ENCODE assay signal across 18 cellular contexts in the genomic region with DNA sequence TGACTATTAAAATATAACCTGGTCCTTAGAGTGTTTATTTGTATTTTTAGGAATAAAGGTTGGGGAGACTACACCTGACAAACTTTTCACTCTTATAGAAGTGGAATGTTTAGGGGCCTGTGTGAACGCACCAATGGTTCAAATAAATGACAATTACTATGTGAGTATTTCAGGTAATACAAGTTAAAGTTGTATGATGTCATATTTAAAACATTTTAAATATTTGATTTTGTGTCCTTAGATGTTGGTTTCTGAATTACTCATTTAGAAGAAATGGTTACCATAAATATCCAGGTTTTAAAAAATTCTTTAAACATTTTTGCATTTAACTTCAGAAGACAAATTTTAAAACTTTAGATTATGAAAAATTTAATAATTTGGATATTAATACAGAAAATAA. TPM values are rescaled to one million over a fixed set of nuclear protein-coding genes. Genes with fewer than 3 reads are reported as not detected.
DNase-seq lines count a peak whose midpoint lies in the region; ATAC-seq, FAIRE-seq and TF ChIP-seq lines count a peak whose summit lies in the region.
"Had no signal": no experiment of that assay in that cellular context is flagged by ENCODE, and none has a peak within 500 bp of the region (broad histone marks: within the 10 kb centered on the region; RNA-seq: fewer than 3 reads in every experiment).

No MANE protein-coding gene starts in this region.

- H3K27ac Mint-ChIP-seq in CD4-positive, CD25-positive, alpha-beta regulatory T cell = no peak overlapping the region
- peak overlapping the region; percentile 59 for H3K27ac Mint-ChIP-seq in mesothelial cell of epicardium

- no peak for ATAC-seq in CD4-positive, CD25-positive, alpha-beta regulatory T cell (ENCODE audit: low read depth in 2 of 2)
- ATAC-seq in HG02759 (IDR thresholded peaks at IDR 0.05; ENCODE audit: unreplicated experiment) (no peak), GM21528 (IDR thresholded peaks at IDR 0.05; ENCODE audit: low FRiP score, unreplicated experiment) (no peak), HG02870 (IDR thresholded peaks at IDR 0.05; ENCODE audit: unreplicated experiment) (no peak)

- no peaks in the 10 kb centered on the region for H3K27me3 ChIP-seq in CD4-positive, CD25-positive, alpha-beta regulatory T cell (ENCODE audit: control insufficient read depth, insufficient read depth, low read length)
- H3K27me3 ChIP-seq: BLaER1 treated with 17β-estradiol and CSF1 and Interleukin-3, amounts not matched to agents 10 nM and 100 nM; SJCRH30 had no signal

- TF ChIP-seq CTCF in HEK293 (tag by site-specific recombination; IDR thresholded peaks at IDR 0.05) = no peak
- no peak for TF ChIP-seq CTCF in mesothelial cell of epicardium (IDR thresholded peaks at IDR 0.05; ENCODE audit: unreplicated experiment)

- CTCF ChIA-PET in HEK293 (lab: Yijun Ruan, JAX) = interaction anchor here (0.8 kb wide), 1 partner anchor 11 kb away, joined by 4 read pairs; no protein-coding TSS in a partner anchor

- H3K4me1 Mint-ChIP-seq in CD4-positive, CD25-positive, alpha-beta regulatory T cell = peaks cover 44 to 73% (median 52%) of the 10 kb centered on the region in 4 donors
- H3K4me1 Mint-ChIP-seq in mesothelial cell of epicardium = no peaks in the 10 kb centered on the region

- H3K9me3 Mint-ChIP-seq in CD4-positive, CD25-positive, alpha-beta regulatory T cell = no peaks in the 10 kb centered on the region
- H3K9me3 Mint-ChIP-seq in mesothelial cell of epicardium = no peaks in the 10 kb centered on the region

- H3K27ac ChIP-seq in CD4-positive, CD25-positive, alpha-beta regulatory T cell (ENCODE audit: insufficient read depth, low read length, poor library complexity, severe bottlenecking) = peak overlapping the region; percentile 37
- H3K27ac ChIP-seq in HEK293 (ENCODE audit: extremely low read depth, low read depth, low read length) = no peak overlapping the region
- H3K27ac ChIP-seq: BLaER1 treated with 17β-estradiol and CSF1 and Interleukin-3, amounts not matched to agents 10 nM and 100 nM; SJCRH30 had no signal

- FAIRE-seq in TTC549 (lab: Jason Lieb, UNC) = peak; percentile 74

- peaks cover 34% of the 10 kb centered on the region for H3K4me1 ChIP-seq in CD4-positive, CD25-positive, alpha-beta regulatory T cell (ENCODE audit: control insufficient read depth, insufficient read depth, low read length, poor library complexity, severe bottlenecking)
- H3K4me1 ChIP-seq in HEK293 (ENCODE audit: control insufficient read depth, insufficient read depth, low read length) = no peaks in the 10 kb centered on the region
- H3K4me1 ChIP-seq: HAP-1, SJCRH30 had no signal

- no peak overlapping the region for H3K4me3 ChIP-seq in CD4-positive, CD25-positive, alpha-beta regulatory T cell (ENCODE audit: low read depth, low read length)
- H3K4me3 ChIP-seq in HEK293 (ENCODE audit: low read depth, low read length) = no peak overlapping the region
- H3K4me3 ChIP-seq: BLaER1 treated with 17β-estradiol and CSF1 and Interleukin-3, amounts not matched to agents 10 nM and 100 nM; HAP-1; PC-9; SJCRH30 had no signal

- H3K9me3 ChIP-seq in CD4-positive, CD25-positive, alpha-beta regulatory T cell (ENCODE audit: control insufficient read depth in 2 of 2, low read length in 2 of 2) = no peaks in the 10 kb centered on the region
- no peaks in the 10 kb centered on the region for H3K9me3 ChIP-seq in HEK293 (ENCODE audit: control insufficient read depth, insufficient read depth, low read depth, low read length)
- H3K9me3 ChIP-seq: BLaER1 treated with 17β-estradiol and CSF1 and Interleukin-3, amounts not matched to agents 10 nM and 100 nM; HAP-1; SJCRH30 had no signal

- peaks cover 68% of the 10 kb centered on the region for H3K36me3 ChIP-seq in CD4-positive, CD25-positive, alpha-beta regulatory T cell (ENCODE audit: control insufficient read depth, insufficient read depth, low read length)
- H3K36me3 ChIP-seq in HEK293 (ENCODE audit: control insufficient read depth in 2 of 2, insufficient read depth in 1 of 2, low read length in 2 of 2) = peaks cover 63 to 77% of the 10 kb centered on the region in 2 experiments

- POLR2A ChIA-PET in HEK293 (lab: Yijun Ruan, JAX) = interaction anchor here (1.0 kb wide), 1 partner anchor 11 kb away, joined by 6 read pairs; a partner anchor contains a TSS

- H3K36me3 Mint-ChIP-seq in CD4-positive, CD25-positive, alpha-beta regulatory T cell = peaks cover 53% of the 10 kb centered on the region
- H3K36me3 Mint-ChIP-seq in mesothelial cell of epicardium = peaks cover 31% of the 10 kb centered on the region

- no peak for DNase-seq in CD4-positive, CD25-positive, alpha-beta regulatory T cell
- DNase-seq in mesothelial cell of epicardium (ENCODE audit: low spot score in 2 of 2, unreplicated experiment in 2 of 2) (no peak), NOMO-1 (lab: John Stamatoyannopoulos, UW; ENCODE audit: unreplicated experiment in 2 of 2) (no peak)
- DNase-seq: DMS79, NCI-H1417 treated with DMSO at 0.1 percent for 48 hours, NCI-H187 treated with DMSO at 0.1 percent for 48 hours, NCI-H226, NCI-H524, NCI-H82, PC-9, SJCRH30 had no signal

- H3K4me3 Mint-ChIP-seq in CD4-positive, CD25-positive, alpha-beta regulatory T cell = no peak overlapping the region
- H3K4me3 Mint-ChIP-seq in mesothelial cell of epicardium = no peak overlapping the region

- H3K27me3 Mint-ChIP-seq in CD4-positive, CD25-positive, alpha-beta regulatory T cell = no peaks in the 10 kb centered on the region
- no peaks in the 10 kb centered on the region for H3K27me3 Mint-ChIP-seq in mesothelial cell of epicardium (ENCODE audit: low read depth)

TF ChIP-seq in HEK293, 187 proteins besides CTCF, POLR2A, EP300 and RAD21:
- no peak for TF ChIP-seq EGR2 (tag by site-specific recombination; IDR thresholded peaks at IDR 0.05; ENCODE audit: low read depth)
- TF ChIP-seq ZFP41 (tag by site-specific recombination; IDR thresholded peaks at IDR 0.05; ENCODE audit: borderline replicate concordance) = no peak
- TF ChIP-seq, protein P1, sequence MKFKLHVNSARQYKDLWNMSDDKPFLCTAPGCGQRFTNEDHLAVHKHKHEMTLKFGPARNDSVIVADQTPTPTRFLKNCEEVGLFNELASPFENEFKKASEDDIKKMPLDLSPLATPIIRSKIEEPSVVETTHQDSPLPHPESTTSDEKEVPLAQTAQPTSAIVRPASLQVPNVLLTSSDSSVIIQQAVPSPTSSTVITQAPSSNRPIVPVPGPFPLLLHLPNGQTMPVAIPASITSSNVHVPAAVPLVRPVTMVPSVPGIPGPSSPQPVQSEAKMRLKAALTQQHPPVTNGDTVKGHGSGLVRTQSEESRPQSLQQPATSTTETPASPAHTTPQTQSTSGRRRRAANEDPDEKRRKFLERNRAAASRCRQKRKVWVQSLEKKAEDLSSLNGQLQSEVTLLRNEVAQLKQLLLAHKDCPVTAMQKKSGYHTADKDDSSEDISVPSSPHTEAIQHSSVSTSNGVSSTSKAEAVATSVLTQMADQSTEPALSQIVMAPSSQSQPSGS (tag by site-specific recombination; IDR thresholded peaks at IDR 0.05; ENCODE audit: low read depth) = peak; percentile 46; the same call in 1 of the 2 replicates
- TF ChIP-seq ZNF211 (tag by site-specific recombination; IDR thresholded peaks at IDR 0.05; ENCODE audit: low read depth) = no peak

RNA-seq across cellular contexts. Expression of a gene that starts 11.8 kb away (rescaled TPM):
- total RNA-seq in CD4-positive, CD25-positive, alpha-beta regulatory T cell = 200 TPM
- polyA plus RNA-seq in CD4-positive, CD25-positive, alpha-beta regulatory T cell = 10 to 100 TPM; 28.2 to 41.9 (median 37.0) TPM
- 47.6 to 50.7 TPM (median 49.7 TPM) in 3 replicates for total RNA-seq in mesothelial cell of epicardium

RNA-seq across cellular contexts. Expression of a gene that starts 22.3 kb away (rescaled TPM):
- 207 TPM for total RNA-seq in CD4-positive, CD25-positive, alpha-beta regulatory T cell
- polyA plus RNA-seq in CD4-positive, CD25-positive, alpha-beta regulatory T cell = 100 to 1,000 TPM; 221 to 282 (median 255) TPM
- 99.9 to 114 TPM (median 106 TPM) in 3 replicates for total RNA-seq in mesothelial cell of epicardium
